8 cellular contexts compared by ENCODE assay signal in genomic region chr6:41191569-41191968, GRCh38. TPM values are rescaled to one million over a fixed set of nuclear protein-coding genes. Genes with fewer than 3 reads are reported as not detected.
A peak's percentile ranks its signal among the peaks of the same experiment; 100 is the strongest.
DNase-seq lines count a peak whose midpoint lies in the region; ATAC-seq and TF ChIP-seq lines count a peak whose summit lies in the region.

No MANE protein-coding gene starts in this region.

- no peak overlapping the region for H3K27ac ChIP-seq in heart left ventricle

- peaks cover 0 to 31% (median 2%) of the 10 kb centered on the region in 9 donors for H3K27me3 ChIP-seq in heart left ventricle

- peaks cover 18% of the 10 kb centered on the region for H3K9me3 Mint-ChIP-seq in WTC11

- WGBS in heart left ventricle, 4 donors, result 16 to 42% (median 16%) methylated on average over 2 to 6 of the region's 6 CpGs

- ATAC-seq in WTC11 (peak; percentile 98), heart left ventricle (peak in 2 of 4 donors; percentile 47 to 77)

- peaks cover 18% of the 10 kb centered on the region for H3K36me3 Mint-ChIP-seq in WTC11

- H3K36me3 ChIP-seq in heart left ventricle, result no peaks in the 10 kb centered on the region

- H3K27ac Mint-ChIP-seq in WTC11, result no peak overlapping the region

- H3K4me1 Mint-ChIP-seq in WTC11, result peaks cover 1% of the 10 kb centered on the region

- TF ChIP-seq CTCF in WTC11 (IDR thresholded peaks at IDR 0.05) (peak; percentile 79), heart left ventricle (IDR thresholded peaks at IDR 0.05) (peak in 11 of 12 donors; percentile 14 to 54 (median 31))

- POLR2A ChIA-PET in WTC11 (lab: Charles Lee), result no interaction called here

- H3K4me3 Mint-ChIP-seq in WTC11, result no peak overlapping the region

- no peak for TF ChIP-seq POLR2A in heart left ventricle (IDR thresholded peaks at IDR 0.05)

- H3K27me3 Mint-ChIP-seq in WTC11 (ENCODE audit: low read depth), result peaks cover 5% of the 10 kb centered on the region

- CTCF ChIA-PET in WTC11 (lab: Charles Lee), result interaction anchor here (0.6 to 2.1 kb wide), 55 partner anchors 9 to 546 kb away, joined by 3 to 77 read pairs (median 5); partner anchors contain the start of genes NCR2, NFYA, TREML1 and TREML2

- intact Hi-C loops in heart left ventricle (cut with DNase I), result loop anchor here in 1 of 10 donors (5.0 kb wide), 1 partner anchor 126 kb away; no protein-coding TSS in a partner anchor

- peaks cover 0 to 12% (median 7%) of the 10 kb centered on the region in 12 donors for H3K9me3 ChIP-seq in heart left ventricle

- H3K4me1 ChIP-seq in heart left ventricle, result no peaks in the 10 kb centered on the region

- no peak overlapping the region for H3K4me3 ChIP-seq in heart left ventricle

- DNase-seq in activated T-cell treated with anti-CD3 and anti-CD28 coated beads for 1 hour (ENCODE audit: low read depth) (peak; percentile 12), activated T-cell treated with anti-CD3 and anti-CD28 coated beads for 4 hours (no peak), WTC11 (ENCODE audit: low spot score) (peak; percentile 81), heart left ventricle (peak in 2 of 5 donors; percentile 31 to 81), GM19240 (ENCODE audit: insufficient read length, low spot score) (no peak), amniotic stem cell (lab: John Stamatoyannopoulos, UW) (no peak), SIG-M5 treated with dmso at 0.1 percent for 504 hours (lab: John Stamatoyannopoulos, UW; ENCODE audit: unreplicated experiment) (no peak)
- DNase-seq in stimulated activated CD4-positive, alpha-beta T cell treated with anti-CD3 and anti-CD28 coated beads, Interleukin-12 subunit alpha, Interleukin-12 subunit beta, amount 100 ng/mL, for 4 hours, result peak; percentile 46

TF ChIP-seq in WTC11, 78 proteins besides CTCF, POLR2A, EP300 and RAD21:
- TF ChIP-seq MLX (CRISPR knock-in tag; IDR thresholded peaks at IDR 0.05) (no peak), IRF2 (CRISPR knock-in tag; IDR thresholded peaks at IDR 0.05; ENCODE audit: borderline replicate concordance, low read depth) (no peak), ZBTB43 (CRISPR knock-in tag; IDR thresholded peaks at IDR 0.05) (no peak), ZNF396 (CRISPR knock-in tag; IDR thresholded peaks at IDR 0.05; ENCODE audit: borderline replicate concordance) (no peak), CREM (CRISPR knock-in tag; IDR thresholded peaks at IDR 0.05) (no peak), ATF2 (CRISPR knock-in tag; IDR thresholded peaks at IDR 0.05; ENCODE audit: borderline replicate concordance, low read depth) (no peak), USF1 (CRISPR knock-in tag; IDR thresholded peaks at IDR 0.05) (no peak), USF2 (CRISPR knock-in tag; IDR thresholded peaks at IDR 0.05) (no peak), SOX15 (CRISPR knock-in tag; IDR thresholded peaks at IDR 0.05) (no peak)

RNA-seq across cellular contexts. Expression of gene TREML2, which starts 9.4 kb away (rescaled TPM):
- total RNA-seq in WTC11 (2021) (0.09 to 0.15 TPM (median 0.09 TPM) in 3 replicates), heart left ventricle (under 1 TPM in 4 of 9 donors, not detected in 5; 0.07 to 0.32 (median 0.09) TPM)
- polyA plus RNA-seq in heart left ventricle, result under 1 TPM in 1 of 2 donors, not detected in 1; 0.07 TPM

RNA-seq across cellular contexts. Expression of gene TREM2, which starts 28.7 kb away (rescaled TPM):
- total RNA-seq in WTC11 (2021) (0.18 TPM in 1 of 3 replicates, not detected in the others), heart left ventricle (10 to 100 TPM in 1 of 9 donors, 1 to 10 TPM in 4, under 1 TPM in 2, not detected in 2; 0.40 to 27.1 (median 1.4) TPM)
- polyA plus RNA-seq in heart left ventricle, result 1 to 10 TPM in 1 of 2 donors, under 1 TPM in 1; 0.23 to 1.2 TPM

RNA-seq across cellular contexts. Expression of gene TREML4, which starts 36.6 kb away (rescaled TPM):
- total RNA-seq in WTC11 (2021) (not detected in 3 replicates), heart left ventricle (not detected)
- under 1 TPM in 1 of 2 donors, not detected in 1; 0.07 TPM for polyA plus RNA-seq in heart left ventricle

RNA-seq across cellular contexts. Expression of gene TREML1, which starts 37.4 kb away (rescaled TPM):
- 0.27 TPM in 1 of 3 replicates, not detected in the others for total RNA-seq in WTC11 (2021)
- total RNA-seq in heart left ventricle, result under 1 TPM in 1 of 9 donors, not detected in 8; 0.29 TPM
- polyA plus RNA-seq in heart left ventricle, result under 1 TPM in 1 of 2 donors, not detected in 1; 0.07 TPM

Comparison
In these comparisons a context has a peak if more than half of its experiments do, and no peak if none do; other contexts are left out.
1. DNase-seq: peak in activated T-cell treated with anti-CD3 and anti-CD28 coated beads for 1 hour (single experiment), WTC11 (single experiment) and stimulated activated CD4-positive, alpha-beta T cell treated with anti-CD3 and anti-CD28 coated beads, Interleukin-12 subunit alpha, Interleukin-12 subunit beta, amount 100 ng/mL, for 4 hours (single experiment); none in activated T-cell treated with anti-CD3 and anti-CD28 coated beads for 4 hours (single experiment), GM19240 (single experiment), amniotic stem cell (single experiment) and SIG-M5 treated with dmso at 0.1 percent for 504 hours (single experiment).